Comparison of ENCODE assay signal across 18 cellular contexts in the genomic region with DNA sequence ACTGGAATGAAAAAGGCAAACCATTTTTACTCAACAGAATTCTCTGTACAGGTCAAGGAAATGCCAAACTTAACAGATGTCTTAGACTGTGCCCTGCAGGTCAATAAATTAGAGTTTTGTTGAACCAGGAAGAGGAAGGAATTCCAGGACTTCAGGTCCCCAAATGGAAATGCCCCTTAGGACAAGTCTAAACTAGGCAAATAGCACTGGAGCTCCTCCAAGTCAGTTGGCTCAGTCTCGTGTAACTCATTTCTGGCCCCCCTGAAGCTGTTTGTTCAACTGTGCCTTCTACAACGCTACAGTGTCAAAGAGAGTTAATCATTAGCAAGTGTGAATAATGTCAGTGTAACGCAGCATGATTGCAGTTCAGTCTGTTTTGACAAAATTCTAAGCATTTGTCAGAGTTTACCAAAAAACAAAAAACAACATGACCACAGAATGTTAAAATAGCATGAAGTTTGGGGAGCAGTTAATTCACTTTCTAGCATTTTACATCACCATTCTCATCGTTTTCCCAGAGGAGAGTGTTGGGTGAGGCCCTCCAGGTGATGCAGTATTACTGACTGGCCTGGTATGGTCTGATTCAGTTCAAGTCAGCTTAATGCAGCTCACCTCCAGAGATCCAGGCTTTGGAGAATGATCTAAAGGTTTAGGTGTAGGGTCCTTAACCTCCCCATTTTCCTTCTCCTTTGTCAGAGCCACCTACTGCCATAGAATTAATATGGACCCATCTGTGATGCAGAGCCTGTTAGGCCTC.
DNase-seq lines count a peak whose midpoint lies in the region; ATAC-seq, FAIRE-seq and TF ChIP-seq lines count a peak whose summit lies in the region.
"Had no signal": no experiment of that assay in that cellular context is flagged by ENCODE, and none has a peak within 500 bp of the region (broad histone marks: within the 10 kb centered on the region; RNA-seq: fewer than 3 reads in every experiment).

No MANE protein-coding gene starts in this region.

- CTCF ChIA-PET in A549 (lab: Yijun Ruan, JAX): interaction anchor here (1.0 to 1.4 kb wide), 2 partner anchors 100 to 107 kb away, joined by 3 to 4 read pairs; no protein-coding TSS in a partner anchor

- H3K36me3 ChIP-seq in RWPE2 (ENCODE audit: low read depth): no peaks in the 10 kb centered on the region
- H3K36me3 ChIP-seq in hepatocyte (replicated peaks; ENCODE audit: insufficient read depth, low read depth): no peaks in the 10 kb centered on the region
- no peaks in the 10 kb centered on the region for H3K36me3 ChIP-seq in H7 (replicated peaks; ENCODE audit: control insufficient read depth, insufficient read depth, low read length)
- H3K36me3 ChIP-seq: cardiac muscle cell, thoracic aorta had no signal

- H2AFZ ChIP-seq in hepatocyte: no peak overlapping the region

- H3K9me3 ChIP-seq in A549: no peaks in the 10 kb centered on the region
- no peaks in the 10 kb centered on the region for H3K9me3 ChIP-seq in RWPE2 (ENCODE audit: severe bottlenecking)
- no peaks in the 10 kb centered on the region for H3K9me3 ChIP-seq in hepatocyte (ENCODE audit: low read depth)
- H3K9me3 ChIP-seq: thoracic aorta had no signal

- TF ChIP-seq POLR2A in A549 (IDR thresholded peaks at IDR 0.05; ENCODE audit: low read length): no peak

- no peaks in the 10 kb centered on the region for H3K9me2 ChIP-seq in hepatocyte (replicated peaks; ENCODE audit: insufficient read depth)

- ATAC-seq in A549 (peak; percentile 80 to 90), RWPE2 (ENCODE audit: low read depth) (peak; percentile 58), HG02642 (IDR thresholded peaks at IDR 0.05; ENCODE audit: poor library complexity, unreplicated experiment) (no peak)
- ATAC-seq: activated CD8-positive, alpha-beta T cell treated with anti-CD3 and anti-CD28 coated beads for 36 hours; activated T-cell treated with anti-CD3 and anti-CD28 coated beads, Interleukin-2, amount 50 U/mL, for 72 hours; Right ventricle myocardium inferior had no signal

- H3K4me1 ChIP-seq in A549 (peaks cover 43% of the 10 kb centered on the region), RWPE2 (ENCODE audit: insufficient read depth, poor library complexity, severe bottlenecking) (peaks cover 7% of the 10 kb centered on the region), hepatocyte (ENCODE audit: insufficient read depth) (peaks cover 24% of the 10 kb centered on the region)

- H3K79me2 ChIP-seq in hepatocyte: no peaks in the 10 kb centered on the region

- TF ChIP-seq EP300 in A549 (IDR thresholded peaks at IDR 0.05): no peak

- H3K4me2 ChIP-seq in A549 (peak overlapping the region; percentile 70), hepatocyte (peak overlapping the region; percentile 22)

- WGBS in A549 (ENCODE audit: missing lambda C conversion rate): 0% methylated on average over 4 of the region's 4 CpGs
- WGBS in hepatocyte (ENCODE audit: low lambda C conversion rate, missing lambda C conversion rate): 26% methylated on average over 4 of the region's 4 CpGs

- no peaks in the 10 kb centered on the region for H4K20me1 ChIP-seq in hepatocyte (ENCODE audit: insufficient read depth, poor library complexity, severe bottlenecking)

- POLR2A ChIA-PET in A549 (lab: Yijun Ruan, JAX): interaction anchor here (2.1 kb wide), 1 partner anchor 100 kb away, joined by 6 read pairs; no protein-coding TSS in a partner anchor

- peak in 1 of 2 experiments; percentile 67 for DNase-seq in A549 (ENCODE audit: low read depth in 1 of 2, low spot score in 1 of 2)
- DNase-seq in RWPE2 (ENCODE audit: low spot score): no peak
- DNase-seq in hepatocyte (ENCODE audit: low spot score): peak; percentile 32
- peak; percentile 71 for DNase-seq in mucosa of gallbladder (ENCODE audit: low spot score)
- DNase-seq in foreskin melanocyte: no peak
- DNase-seq in H7: no peak
- DNase-seq in NCI-H774 (lab: John Stamatoyannopoulos, UW): no peak
- DNase-seq: activated CD8-positive, alpha-beta T cell treated with anti-CD3 and anti-CD28 coated beads for 36 hours; activated naive CD8-positive, alpha-beta T cell treated with anti-CD3 and anti-CD28 coated beads for 36 hours; activated T-cell treated with anti-CD3 and anti-CD28 coated beads, Interleukin-2, amount 50 U/mL, for 72 hours; C1 segment of cervical spinal cord; HFFc6; left cardiac atrium; NCI-H345 had no signal

- no peak for TF ChIP-seq CTCF in A549 (IDR thresholded peaks at IDR 0.05)
- TF ChIP-seq CTCF in RWPE2 (IDR thresholded peaks at IDR 0.05; ENCODE audit: poor library complexity, severe bottlenecking): no peak
- no peak for TF ChIP-seq CTCF in hepatocyte (IDR thresholded peaks at IDR 0.05; ENCODE audit: poor library complexity)

- H3K27ac ChIP-seq in A549 (peak overlapping the region; percentile 51 to 77), RWPE2 (ENCODE audit: poor library complexity, severe bottlenecking) (peak overlapping the region; percentile 15), hepatocyte (peak overlapping the region; percentile 10)
- H3K27ac ChIP-seq: cardiac muscle cell, thoracic aorta had no signal

- H3K4me3 ChIP-seq in A549 (peak overlapping the region; percentile 10; the same call in 1 of the 3 replicates), RWPE2 (ENCODE audit: severe bottlenecking) (no peak overlapping the region), hepatocyte (no peak overlapping the region), H7 (ENCODE audit: insufficient read depth, low read depth, low read length) (no peak overlapping the region)
- H3K4me3 ChIP-seq: cardiac muscle cell, thoracic aorta had no signal

- TF ChIP-seq RAD21 in A549 (conservative IDR thresholded peaks at IDR 0.05 in 1 of 2, IDR thresholded peaks at IDR 0.05 in 1 of 2): no peak

- peak; percentile 7 for FAIRE-seq in A549 (lab: Jason Lieb, UNC)

- H3K27me3 ChIP-seq in RWPE2 (ENCODE audit: insufficient read depth, poor library complexity, severe bottlenecking) (no peaks in the 10 kb centered on the region), hepatocyte (no peaks in the 10 kb centered on the region), H7 (ENCODE audit: control insufficient read depth, insufficient read depth, low read length) (no peaks in the 10 kb centered on the region)
- H3K27me3 ChIP-seq: cardiac muscle cell had no signal

TF ChIP-seq in A549, 52 proteins besides CTCF, POLR2A, EP300 and RAD21:
- TF ChIP-seq CEBPB (IDR thresholded peaks at IDR 0.05): 0 out of 4 replicates have a peak, but pooled peaks of 1 of the 2 experiments have one; percentile 26
- TF ChIP-seq, protein P1, sequence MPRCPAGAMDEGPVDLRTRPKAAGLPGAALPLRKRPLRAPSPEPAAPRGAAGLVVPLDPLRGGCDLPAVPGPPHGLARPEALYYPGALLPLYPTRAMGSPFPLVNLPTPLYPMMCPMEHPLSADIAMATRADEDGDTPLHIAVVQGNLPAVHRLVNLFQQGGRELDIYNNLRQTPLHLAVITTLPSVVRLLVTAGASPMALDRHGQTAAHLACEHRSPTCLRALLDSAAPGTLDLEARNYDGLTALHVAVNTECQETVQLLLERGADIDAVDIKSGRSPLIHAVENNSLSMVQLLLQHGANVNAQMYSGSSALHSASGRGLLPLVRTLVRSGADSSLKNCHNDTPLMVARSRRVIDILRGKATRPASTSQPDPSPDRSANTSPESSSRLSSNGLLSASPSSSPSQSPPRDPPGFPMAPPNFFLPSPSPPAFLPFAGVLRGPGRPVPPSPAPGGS (IDR thresholded peaks at IDR 0.05): 0 out of 3 replicates have a peak, but pooled peaks have one; percentile 40
- peak; percentile 64; the same call in 1 of the 2 replicates for TF ChIP-seq MAX (IDR thresholded peaks at IDR 0.05)
- peak; percentile 73 for TF ChIP-seq GATA3 (IDR thresholded peaks at IDR 0.05; ENCODE audit: borderline replicate concordance)
- peak; percentile 21; the same call in 2 of the 3 replicates for TF ChIP-seq SMC3 (IDR thresholded peaks at IDR 0.05)
- TF ChIP-seq ZC3H11A (IDR thresholded peaks at IDR 0.05): no peak

Comparison
In these comparisons a context has a peak if more than half of its experiments do, and no peak if none do; other contexts are left out.
1. DNase-seq: peak in hepatocyte (single experiment) and mucosa of gallbladder (single experiment); none in RWPE2 (single experiment), foreskin melanocyte (single experiment), H7 (single experiment) and NCI-H774 (single experiment).
2. H3K27ac ChIP-seq: peak in every context shown above with its lines; median percentile 64 in A549; 15 in RWPE2; 10 in hepatocyte.